In the genomic region with DNA sequence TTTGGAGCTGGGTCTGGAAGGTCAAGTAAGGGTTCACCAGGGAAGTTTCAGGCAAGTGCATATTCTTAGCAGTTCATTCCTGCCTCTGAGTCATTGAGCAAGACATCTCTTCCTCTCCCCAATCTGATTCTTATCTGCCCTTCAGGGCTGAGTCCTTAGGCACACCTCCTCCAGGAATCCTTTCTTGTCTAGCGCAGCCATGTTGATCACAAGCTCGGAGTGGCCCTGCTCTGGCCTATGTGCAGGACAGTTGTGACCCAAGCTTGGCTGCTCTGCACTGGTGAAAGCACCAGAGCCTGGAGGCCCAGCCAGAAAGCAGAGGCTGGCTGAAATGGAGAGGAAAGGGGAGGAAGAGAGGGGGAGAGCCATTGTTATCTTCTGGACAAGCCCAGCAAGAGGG, we compare ENCODE assay signal across 1 cellular context.
TF ChIP-seq lines count a peak whose summit lies in the region.

No MANE protein-coding gene starts in this region.

TF ChIP-seq in K562, 482 proteins besides CTCF, POLR2A, EP300 and RAD21 (continued from another document):
- peak; percentile 95 for TF ChIP-seq CTBP1 (IDR thresholded peaks at IDR 0.05; ENCODE audit: borderline replicate concordance)
- TF ChIP-seq DDX20 (tag; IDR thresholded peaks at IDR 0.05; ENCODE audit: low read depth): 0 out of 2 replicates have a peak, but pooled peaks have one; percentile 12
- TF ChIP-seq, protein P1, sequence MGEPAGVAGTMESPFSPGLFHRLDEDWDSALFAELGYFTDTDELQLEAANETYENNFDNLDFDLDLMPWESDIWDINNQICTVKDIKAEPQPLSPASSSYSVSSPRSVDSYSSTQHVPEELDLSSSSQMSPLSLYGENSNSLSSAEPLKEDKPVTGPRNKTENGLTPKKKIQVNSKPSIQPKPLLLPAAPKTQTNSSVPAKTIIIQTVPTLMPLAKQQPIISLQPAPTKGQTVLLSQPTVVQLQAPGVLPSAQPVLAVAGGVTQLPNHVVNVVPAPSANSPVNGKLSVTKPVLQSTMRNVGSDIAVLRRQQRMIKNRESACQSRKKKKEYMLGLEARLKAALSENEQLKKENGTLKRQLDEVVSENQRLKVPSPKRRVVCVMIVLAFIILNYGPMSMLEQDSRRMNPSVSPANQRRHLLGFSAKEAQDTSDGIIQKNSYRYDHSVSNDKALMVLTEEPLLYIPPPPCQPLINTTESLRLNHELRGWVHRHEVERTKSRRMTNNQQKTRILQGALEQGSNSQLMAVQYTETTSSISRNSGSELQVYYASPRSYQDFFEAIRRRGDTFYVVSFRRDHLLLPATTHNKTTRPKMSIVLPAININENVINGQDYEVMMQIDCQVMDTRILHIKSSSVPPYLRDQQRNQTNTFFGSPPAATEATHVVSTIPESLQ (CRISPR knock-in tag; IDR thresholded peaks at IDR 0.05): no peak
- peak; percentile 30; the same call in 1 of the 2 replicates for TF ChIP-seq HDAC2 (IDR thresholded peaks at IDR 0.05)
- TF ChIP-seq SMARCA4 (IDR thresholded peaks at IDR 0.05): peak; percentile 82
- peak; percentile 38 for TF ChIP-seq CXXC5 (CRISPR knock-in tag; IDR thresholded peaks at IDR 0.05)
- peak; percentile 79; the same call in 1 of the 2 replicates for TF ChIP-seq KLF1 (tag; IDR thresholded peaks at IDR 0.05)
- TF ChIP-seq NFE2 (IDR thresholded peaks at IDR 0.05; ENCODE audit: low read depth): peak; percentile 28; the same call in 1 of the 2 replicates
- TF ChIP-seq NR1H2 (CRISPR knock-in tag; IDR thresholded peaks at IDR 0.05): no peak
- peak; percentile 62 to 67 for TF ChIP-seq NRF1 (conservative IDR thresholded peaks at IDR 0.05 in 1 of 2, IDR thresholded peaks at IDR 0.05 in 1 of 2)
- TF ChIP-seq CBFA2T3 (IDR thresholded peaks at IDR 0.05): peak; percentile 46
- TF ChIP-seq CEBPB (tag; IDR thresholded peaks at IDR 0.05): peak; percentile 95
- TF ChIP-seq, protein P2, sequence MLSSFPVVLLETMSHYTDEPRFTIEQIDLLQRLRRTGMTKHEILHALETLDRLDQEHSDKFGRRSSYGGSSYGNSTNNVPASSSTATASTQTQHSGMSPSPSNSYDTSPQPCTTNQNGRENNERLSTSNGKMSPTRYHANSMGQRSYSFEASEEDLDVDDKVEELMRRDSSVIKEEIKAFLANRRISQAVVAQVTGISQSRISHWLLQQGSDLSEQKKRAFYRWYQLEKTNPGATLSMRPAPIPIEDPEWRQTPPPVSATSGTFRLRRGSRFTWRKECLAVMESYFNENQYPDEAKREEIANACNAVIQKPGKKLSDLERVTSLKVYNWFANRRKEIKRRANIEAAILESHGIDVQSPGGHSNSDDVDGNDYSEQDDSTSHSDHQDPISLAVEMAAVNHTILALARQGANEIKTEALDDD (IDR thresholded peaks at IDR 0.05): peak; percentile 34; the same call in 1 of the 2 replicates
- peak; percentile 61; the same call in 1 of the 2 replicates for TF ChIP-seq PTRF (tag; IDR thresholded peaks at IDR 0.05)
- TF ChIP-seq TCF7 (IDR thresholded peaks at IDR 0.05; ENCODE audit: borderline replicate concordance): no peak
- 0 out of 2 replicates have a peak, but pooled peaks have one; percentile 36 for TF ChIP-seq BACH1 (tag; IDR thresholded peaks at IDR 0.05)
- no peak for TF ChIP-seq ERF (CRISPR knock-in tag; IDR thresholded peaks at IDR 0.05)
- TF ChIP-seq RCOR1 (IDR thresholded peaks at IDR 0.05; ENCODE audit: borderline replicate concordance in 1 of 2, low read depth in 2 of 2, low read length in 2 of 2): peak in 1 of 2 experiments; percentile 85; a peak in 2 of 4 replicates
